ENCODE assay signal across 12 cellular contexts in the genomic region with DNA sequence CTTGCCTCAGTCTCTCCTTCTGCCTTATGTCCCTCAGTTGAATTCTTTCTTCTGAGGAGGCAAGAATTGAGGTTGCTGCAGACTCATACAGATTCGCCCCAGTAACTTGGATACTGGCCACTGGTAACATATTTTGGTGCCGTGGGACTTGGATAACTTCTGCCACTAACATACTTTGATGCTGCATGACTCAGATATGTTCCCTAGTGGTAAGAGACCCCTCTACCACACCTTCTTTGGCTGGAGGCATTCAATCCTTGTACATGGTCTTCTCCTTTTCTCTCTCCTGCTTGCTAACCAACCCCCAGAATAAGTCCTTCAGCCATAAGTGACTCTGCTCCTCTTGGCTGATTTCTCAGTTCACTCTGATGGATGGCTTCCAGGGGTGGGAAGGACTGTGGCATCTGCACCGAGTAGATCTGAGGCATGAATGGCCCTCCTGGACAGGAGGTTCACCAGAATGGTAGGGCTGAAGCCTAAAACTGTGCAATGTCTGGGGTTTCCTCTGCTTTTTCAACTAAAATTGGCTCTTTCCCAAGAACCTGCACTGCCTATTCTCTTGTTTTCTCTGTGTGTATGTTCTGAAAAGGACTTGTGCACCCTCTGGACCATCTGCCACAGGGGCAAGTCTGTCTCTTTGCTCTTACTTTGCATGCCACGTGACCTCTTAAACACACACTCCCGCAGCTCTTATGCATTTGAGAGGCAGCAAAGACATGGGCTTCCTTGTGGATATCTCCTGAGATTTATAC. TPM values are rescaled to one million over a fixed set of nuclear protein-coding genes. Genes with fewer than 3 reads are reported as not detected.
A peak's percentile ranks its signal among the peaks of the same experiment; 100 is the strongest.
DNase-seq lines count a peak whose midpoint lies in the region; ATAC-seq lines count a peak whose summit lies in the region.
"Had no signal": no experiment of that assay in that cellular context is flagged by ENCODE, and none has a peak within 500 bp of the region (broad histone marks: within the 10 kb centered on the region; RNA-seq: fewer than 3 reads in every experiment).

No MANE protein-coding gene starts in this region.

- ATAC-seq in Right ventricle myocardium superior (ENCODE audit: poor library complexity), result peak; percentile 55
- ATAC-seq: stimulated activated memory B cell treated with anti-CD40 and anti-IgM and Interleukin-4, amounts not matched to agents 10 μg/mL and 1 μg/mL and 100 μg/mL, for 72 hours; T-cell had no signal

- DNase-seq in Right ventricle myocardium superior (no peak), cardiac septum (ENCODE audit: low spot score) (no peak), astrocyte of the hippocampus (ENCODE audit: low read depth, low spot score) (peak; percentile 67), kidney tubule cell (ENCODE audit: low spot score) (peak; percentile 26), pons (ENCODE audit: low spot score) (no peak), kidney glomerular epithelial cell (lab: John Stamatoyannopoulos, UW) (no peak), middle frontal gyrus (ENCODE audit: extremely low spot score, low spot score) (no peak)
- no peak for DNase-seq in activated CD8-positive, alpha-beta memory T cell treated with anti-CD3 and anti-CD28 coated beads, Interleukin-2, amount 50 U/mL, for 48 hours
- DNase-seq: activated CD4-positive, alpha-beta T cell treated with anti-CD3 and anti-CD28 coated beads, Interleukin-2, amount 50 U/mL, for 4 hours; NK-92 treated with Interleukin-12 subunit alpha and Interleukin-12 subunit beta, amount 100 ng/mL, for 24 hours had no signal

- intact Hi-C loops in Right ventricle myocardium superior (cut with DNase I), result loop anchor here (5.0 kb wide), 1 partner anchor 89 kb away; no protein-coding TSS in a partner anchor
- intact Hi-C loops in cardiac septum (cut with DNase I), result loop anchor here (2.0 to 5.0 kb wide), 4 partner anchors 34 to 157 kb away; a partner anchor contains a TSS

RNA-seq across cellular contexts. Expression of a gene that starts 55.5 kb away (rescaled TPM):
- total RNA-seq in Right ventricle myocardium superior, result 209 TPM
- 140 TPM for total RNA-seq in cardiac septum

Comparison
In these comparisons a context has a peak if more than half of its experiments do, and no peak if none do; other contexts are left out.
1. DNase-seq: peak in astrocyte of the hippocampus (single experiment) and kidney tubule cell (single experiment); none in Right ventricle myocardium superior (single experiment), cardiac septum (single experiment), activated CD8-positive, alpha-beta memory T cell treated with anti-CD3 and anti-CD28 coated beads, Interleukin-2, amount 50 U/mL, for 48 hours (single experiment), pons (single experiment), kidney glomerular epithelial cell (single experiment) and middle frontal gyrus (single experiment).